In the genomic region with DNA sequence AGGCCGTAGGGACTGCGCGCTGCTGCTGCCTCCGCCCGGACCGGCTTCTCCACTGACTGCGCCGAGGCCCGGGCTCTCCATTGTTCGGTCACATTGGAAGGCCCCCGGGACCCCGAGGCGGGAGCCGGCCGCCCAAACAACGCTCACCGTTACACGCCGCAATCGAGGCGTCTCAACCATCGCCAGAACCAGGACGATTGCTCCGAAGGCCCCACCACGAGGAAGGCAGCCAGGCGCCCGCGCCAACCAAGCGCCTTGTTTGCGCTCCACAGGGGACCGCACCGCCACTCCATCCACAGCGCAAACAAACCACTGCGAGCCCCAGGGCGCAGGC, we compare ENCODE assay signal across 8 cellular contexts. TPM values are rescaled to one million over a fixed set of nuclear protein-coding genes. Genes with fewer than 3 reads are reported as not detected.
DNase-seq lines count a peak whose midpoint lies in the region; ATAC-seq and TF ChIP-seq lines count a peak whose summit lies in the region.

No MANE protein-coding gene starts in this region.

- H3K9me3 Mint-ChIP-seq in activated naive CD8-positive, alpha-beta T cell treated with anti-CD3 and anti-CD28 coated beads, Interleukin-2, amount 10 ng/mL, durations not matched to agents 7 days and 5 days = no peaks in the 10 kb centered on the region
- H3K9me3 Mint-ChIP-seq in stimulated activated naive CD8-positive, alpha-beta T cell treated with anti-CD3 and anti-CD28 coated beads, Interleukin-15, amount 100 ng/mL, for 72 hours = no peaks in the 10 kb centered on the region

- TF ChIP-seq CTCF in AG09309 (IDR thresholded peaks at IDR 0.05; ENCODE audit: control insufficient read depth, insufficient read depth, low read depth, low read length, missing control alignments) = peak; percentile 26

- peak overlapping the region; percentile 92 for H3K4me3 Mint-ChIP-seq in activated naive CD8-positive, alpha-beta T cell treated with anti-CD3 and anti-CD28 coated beads, Interleukin-2, amount 10 ng/mL, durations not matched to agents 7 days and 5 days
- H3K4me3 Mint-ChIP-seq in stimulated activated naive CD8-positive, alpha-beta T cell treated with anti-CD3 and anti-CD28 coated beads, Interleukin-15, amount 100 ng/mL, for 72 hours = peak overlapping the region; percentile 85 to 94

- peak; percentile 3 for ATAC-seq in HG03045 (IDR thresholded peaks at IDR 0.05; ENCODE audit: unreplicated experiment)
- ATAC-seq in activated naive CD8-positive, alpha-beta T cell treated with anti-CD3 and anti-CD28 coated beads, Interleukin-2, amount 10 ng/mL, durations not matched to agents 7 days and 5 days (ENCODE audit: low read depth) = no peak
- peak; percentile 35 for ATAC-seq in stimulated activated naive CD8-positive, alpha-beta T cell treated with anti-CD3 and anti-CD28 coated beads, Interleukin-15, amount 100 ng/mL, for 72 hours
- no peak for ATAC-seq in HG03520 (IDR thresholded peaks at IDR 0.05; ENCODE audit: unreplicated experiment)
- ATAC-seq in HG02588 (IDR thresholded peaks at IDR 0.05; ENCODE audit: unreplicated experiment) = no peak

- H3K4me1 Mint-ChIP-seq in activated naive CD8-positive, alpha-beta T cell treated with anti-CD3 and anti-CD28 coated beads, Interleukin-2, amount 10 ng/mL, durations not matched to agents 7 days and 5 days = peaks cover 17% of the 10 kb centered on the region
- peaks cover 21% of the 10 kb centered on the region for H3K4me1 Mint-ChIP-seq in stimulated activated naive CD8-positive, alpha-beta T cell treated with anti-CD3 and anti-CD28 coated beads, Interleukin-15, amount 100 ng/mL, for 72 hours

- peak overlapping the region; percentile 90 for H3K27ac Mint-ChIP-seq in activated naive CD8-positive, alpha-beta T cell treated with anti-CD3 and anti-CD28 coated beads, Interleukin-2, amount 10 ng/mL, durations not matched to agents 7 days and 5 days
- H3K27ac Mint-ChIP-seq in stimulated activated naive CD8-positive, alpha-beta T cell treated with anti-CD3 and anti-CD28 coated beads, Interleukin-15, amount 100 ng/mL, for 72 hours = peak overlapping the region; percentile 93

- H3K27me3 Mint-ChIP-seq in activated naive CD8-positive, alpha-beta T cell treated with anti-CD3 and anti-CD28 coated beads, Interleukin-2, amount 10 ng/mL, durations not matched to agents 7 days and 5 days = peaks cover 44% of the 10 kb centered on the region
- peaks cover 66% of the 10 kb centered on the region for H3K27me3 Mint-ChIP-seq in stimulated activated naive CD8-positive, alpha-beta T cell treated with anti-CD3 and anti-CD28 coated beads, Interleukin-15, amount 100 ng/mL, for 72 hours

- POLR2A ChIA-PET in activated naive CD8-positive, alpha-beta T cell treated with anti-CD3 and anti-CD28 coated beads, Interleukin-2, amount 10 ng/mL, durations not matched to agents 7 days and 5 days (lab: Charles Lee) = interaction anchor here (0.9 to 1.5 kb wide), 2 partner anchors 248 kb away, joined by 3 to 6 read pairs; no protein-coding TSS in a partner anchor

- H3K36me3 Mint-ChIP-seq in activated naive CD8-positive, alpha-beta T cell treated with anti-CD3 and anti-CD28 coated beads, Interleukin-2, amount 10 ng/mL, durations not matched to agents 7 days and 5 days = peaks cover 27% of the 10 kb centered on the region

- no peak for DNase-seq in AG09309 (ENCODE audit: low read depth)
- DNase-seq in activated naive CD8-positive, alpha-beta T cell treated with anti-CD3 and anti-CD28 coated beads, Interleukin-2, amount 10 ng/mL, durations not matched to agents 7 days and 5 days = no peak
- no peak for DNase-seq in stimulated activated naive CD8-positive, alpha-beta T cell treated with anti-CD3 and anti-CD28 coated beads, Interleukin-15, amount 100 ng/mL, for 72 hours
- no peak for DNase-seq in HUDEP-2 (lab: John Stamatoyannopoulos, UW; ENCODE audit: unreplicated experiment in 76 of 76)

- no peaks in the 10 kb centered on the region for H3K9me3 ChIP-seq in iPS-18c (ENCODE audit: control insufficient read depth, insufficient read depth, low read length)

- H3K4me3 ChIP-seq in AG09309 (ENCODE audit: control insufficient read depth, low read depth, low read length) = peak overlapping the region; percentile 82
- peak overlapping the region; percentile 88 for H3K4me3 ChIP-seq in iPS-18c (ENCODE audit: insufficient read depth, low read depth, low read length)

RNA-seq across cellular contexts. Expression of gene GLUL, which starts 0.6 kb away (rescaled TPM):
- 10 to 100 TPM; 65.8 to 72.8 TPM for total RNA-seq in activated naive CD8-positive, alpha-beta T cell treated with anti-CD3 and anti-CD28 coated beads, Interleukin-2, amount 10 ng/mL, durations not matched to agents 7 days and 5 days

RNA-seq across cellular contexts. Expression of gene TEDDM1, which starts 9.5 kb away (rescaled TPM):
- total RNA-seq in activated naive CD8-positive, alpha-beta T cell treated with anti-CD3 and anti-CD28 coated beads, Interleukin-2, amount 10 ng/mL, durations not matched to agents 7 days and 5 days = not detected

RNA-seq across cellular contexts. Expression of gene RGSL1, which starts 59.0 kb away (rescaled TPM):
- not detected for total RNA-seq in activated naive CD8-positive, alpha-beta T cell treated with anti-CD3 and anti-CD28 coated beads, Interleukin-2, amount 10 ng/mL, durations not matched to agents 7 days and 5 days

Comparison
In these comparisons a context has a peak if more than half of its experiments do, and no peak if none do; other contexts are left out.
1. ATAC-seq: peak in HG03045 (single experiment) and stimulated activated naive CD8-positive, alpha-beta T cell treated with anti-CD3 and anti-CD28 coated beads, Interleukin-15, amount 100 ng/mL, for 72 hours (single experiment); none in activated naive CD8-positive, alpha-beta T cell treated with anti-CD3 and anti-CD28 coated beads, Interleukin-2, amount 10 ng/mL, durations not matched to agents 7 days and 5 days (single experiment), HG03520 (single experiment) and HG02588 (single experiment).